In the genomic region with DNA sequence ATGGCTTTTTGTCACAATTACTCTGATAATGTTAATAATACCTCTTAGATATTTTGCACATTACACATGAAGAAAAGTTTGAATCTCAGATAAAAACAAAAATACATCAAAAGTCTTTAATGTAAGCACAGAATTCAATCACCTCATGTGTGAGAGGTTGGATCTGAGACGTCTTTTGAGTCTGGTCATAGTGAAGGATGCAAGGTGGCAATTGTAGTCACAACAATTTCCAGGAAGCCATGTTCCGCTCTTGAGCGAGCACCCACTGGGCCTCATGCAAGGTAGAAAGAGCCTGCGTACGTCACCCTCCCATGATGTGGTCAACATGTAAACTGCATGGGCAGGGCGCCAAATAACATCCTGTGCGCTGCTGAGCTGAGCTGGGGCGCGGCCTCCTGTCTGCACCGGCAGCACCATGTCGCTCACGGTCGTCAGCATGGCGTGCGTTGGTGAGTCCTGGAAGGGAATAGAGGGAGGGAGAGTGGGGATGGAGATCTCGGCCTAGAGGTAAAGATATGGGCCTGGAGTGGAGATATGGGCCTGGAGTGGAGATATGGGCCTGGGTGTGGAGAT, we compare ENCODE assay signal across 9 cellular contexts. TPM values are rescaled to one million over a fixed set of nuclear protein-coding genes. Genes with fewer than 3 reads are reported as not detected.
"Had no signal": no experiment of that assay in that cellular context is flagged by ENCODE, and none has a peak within 500 bp of the region (broad histone marks: within the 10 kb centered on the region; RNA-seq: fewer than 3 reads in every experiment).

Gene KIR3DL2 (plus strand): TSS at position 383 of the 573 bp plus-strand sequence. CDS start 33 bp downstream, at position 416.

RNA-seq across cellular contexts. Expression of gene KIR3DL2, which starts in this region (rescaled TPM):
- total RNA-seq: HepG2, HT1080, IMR-90, NCI-H460, PC-9, Peyer's patch, Right ventricle myocardium inferior, RPMI7951, SJCRH30 had no signal
